ENCODE assay signal across 8 cellular contexts in genomic region chr4:52052475-52052780, GRCh38. TPM values are rescaled to one million over a fixed set of nuclear protein-coding genes. Genes with fewer than 3 reads are reported as not detected.
DNase-seq lines count a peak whose midpoint lies in the region; ATAC-seq, FAIRE-seq and TF ChIP-seq lines count a peak whose summit lies in the region.

No MANE protein-coding gene starts in this region.

- TF ChIP-seq CTCF in SU-DHL-6 (IDR thresholded peaks at IDR 0.05; ENCODE audit: insufficient read depth, low read length, poor library complexity, severe bottlenecking) (no peak), type B pancreatic cell (conservative IDR thresholded peaks at IDR 0.05) (no peak)

- H3K27ac Mint-ChIP-seq in type B pancreatic cell: peak overlapping the region; percentile 97

- no CpG with 5 or more reads among the region's 7 CpGs for WGBS in iPS DF 6.9 (ENCODE audit: insufficient coverage, insufficient read length)

- no peaks in the 10 kb centered on the region for H3K4me1 ChIP-seq in iPS DF 6.9 (ENCODE audit: control insufficient read depth, insufficient read depth, low read length)

- H3K4me2 ChIP-seq in SU-DHL-6 (ENCODE audit: low read depth, low read length, poor library complexity, severe bottlenecking): peak overlapping the region; percentile 51

- peaks cover 7% of the 10 kb centered on the region; the same call in 1 of the 2 replicates for H3F3A ChIP-seq in SU-DHL-6 (ENCODE audit: insufficient read depth)

- peak; percentile 62 for ATAC-seq in GM21786 (IDR thresholded peaks at IDR 0.05; ENCODE audit: unreplicated experiment)
- ATAC-seq in HG03571 (IDR thresholded peaks at IDR 0.05; ENCODE audit: unreplicated experiment): no peak

- H4K20me1 ChIP-seq in SU-DHL-6 (ENCODE audit: low read depth, low read length): no peaks in the 10 kb centered on the region

- H3K4me3 ChIP-seq in SU-DHL-6 (ENCODE audit: insufficient read depth, low read length, poor library complexity, severe bottlenecking) (peak overlapping the region; percentile 16), iPS DF 6.9 (ENCODE audit: low read length) (peak overlapping the region; percentile 25; the same call in 1 of the 2 replicates)

- FAIRE-seq in GM12891 (lab: Jason Lieb, UNC): no peak

- H3K36me3 Mint-ChIP-seq in type B pancreatic cell: peaks cover 5% of the 10 kb centered on the region

- H3K4me3 Mint-ChIP-seq in type B pancreatic cell: peak overlapping the region; percentile 95

- H3K9me2 ChIP-seq in SU-DHL-6 (replicated peaks; ENCODE audit: insufficient read depth, low read length): no peaks in the 10 kb centered on the region

- H3K4me1 Mint-ChIP-seq in type B pancreatic cell (ENCODE audit: unreplicated experiment): peaks cover 20% of the 10 kb centered on the region

- H3K27me3 ChIP-seq in SU-DHL-6 (ENCODE audit: low read length) (no peaks in the 10 kb centered on the region), iPS DF 6.9 (ENCODE audit: control insufficient read depth, insufficient read depth, low read length) (no peaks in the 10 kb centered on the region; the same call in 1 of the 2 replicates)

- H3K27me3 Mint-ChIP-seq in type B pancreatic cell: peaks cover 20% of the 10 kb centered on the region

- no peak overlapping the region for H3K9ac ChIP-seq in SU-DHL-6 (ENCODE audit: low read length)

- H3K9me3 ChIP-seq in SU-DHL-6 (ENCODE audit: insufficient read depth, low read length) (no peaks in the 10 kb centered on the region), iPS DF 6.9 (ENCODE audit: control insufficient read depth, insufficient read depth, low read length) (no peaks in the 10 kb centered on the region)

- DNase-seq in GM12891 (ENCODE audit: insufficient read length, low spot score) (peak; percentile 12), iPS DF 6.9 (ENCODE audit: low read depth, low spot score) (no peak), type B pancreatic cell (ENCODE audit: extremely low spot score, unreplicated experiment) (no peak), NCI-H2171 treated with DMSO at 0.1 percent for 48 hours (lab: John Stamatoyannopoulos, UW) (no peak), HuH-7 (ENCODE audit: low spot score) (no peak)

- no peaks in the 10 kb centered on the region for H3K36me3 ChIP-seq in SU-DHL-6 (ENCODE audit: low read length)
- H3K36me3 ChIP-seq in iPS DF 6.9 (ENCODE audit: control insufficient read depth, insufficient read depth, low read length): no peaks in the 10 kb centered on the region

- no peak overlapping the region for H2AFZ ChIP-seq in SU-DHL-6 (ENCODE audit: low read depth, low read length, severe bottlenecking)

- H3K79me2 ChIP-seq in SU-DHL-6 (ENCODE audit: insufficient read depth, low read length): no peaks in the 10 kb centered on the region

- H3K27ac ChIP-seq in SU-DHL-6 (ENCODE audit: low read depth, low read length): peak overlapping the region; percentile 14; the same call in 1 of the 2 replicates
- no peak overlapping the region for H3K27ac ChIP-seq in iPS DF 6.9 (ENCODE audit: low read length)

- TF ChIP-seq POLR2A in GM12891 (IDR thresholded peaks at IDR 0.05; ENCODE audit: low read depth, low read length): no peak

- H3K9me3 Mint-ChIP-seq in type B pancreatic cell: no peaks in the 10 kb centered on the region

TF ChIP-seq in GM12891, 5 proteins besides CTCF, POLR2A, EP300 and RAD21:
- TF ChIP-seq PAX5 (IDR thresholded peaks at IDR 0.05; ENCODE audit: insufficient read depth, low read length, severe bottlenecking) (no peak), TAF1 (IDR thresholded peaks at IDR 0.05; ENCODE audit: low read depth, low read length) (no peak), POU2F2 (IDR thresholded peaks at IDR 0.05; ENCODE audit: low read depth, low read length) (no peak), SPI1 (IDR thresholded peaks at IDR 0.05; ENCODE audit: low read depth, low read length) (no peak), POLR2AphosphoS5 (IDR thresholded peaks at IDR 0.05; ENCODE audit: low read depth, low read length) (no peak)

RNA-seq across cellular contexts. Expression of gene SPATA18, which starts 1.3 kb away (rescaled TPM):
- polyA plus RNA-seq in GM12891 (2012; ENCODE audit: low read depth, missing spikeins): 0.92 TPM
- 17.0 and 40.4 TPM in 2 replicates for total RNA-seq in type B pancreatic cell (ENCODE audit: low replicate concordance)

RNA-seq across cellular contexts. Expression of gene SGCB, which starts 14.3 kb away (rescaled TPM):
- 0.36 TPM for polyA plus RNA-seq in GM12891 (2012; ENCODE audit: low read depth, missing spikeins)
- total RNA-seq in type B pancreatic cell (ENCODE audit: low replicate concordance): 23.6 and 39.1 TPM in 2 replicates

RNA-seq across cellular contexts. Expression of gene LRRC66, which starts 32.3 kb away (rescaled TPM):
- not detected for polyA plus RNA-seq in GM12891 (2012; ENCODE audit: low read depth, missing spikeins)
- total RNA-seq in type B pancreatic cell (ENCODE audit: low replicate concordance): 1.1 and 3.3 TPM in 2 replicates
